22 cellular contexts compared by ENCODE assay signal in the genomic region with DNA sequence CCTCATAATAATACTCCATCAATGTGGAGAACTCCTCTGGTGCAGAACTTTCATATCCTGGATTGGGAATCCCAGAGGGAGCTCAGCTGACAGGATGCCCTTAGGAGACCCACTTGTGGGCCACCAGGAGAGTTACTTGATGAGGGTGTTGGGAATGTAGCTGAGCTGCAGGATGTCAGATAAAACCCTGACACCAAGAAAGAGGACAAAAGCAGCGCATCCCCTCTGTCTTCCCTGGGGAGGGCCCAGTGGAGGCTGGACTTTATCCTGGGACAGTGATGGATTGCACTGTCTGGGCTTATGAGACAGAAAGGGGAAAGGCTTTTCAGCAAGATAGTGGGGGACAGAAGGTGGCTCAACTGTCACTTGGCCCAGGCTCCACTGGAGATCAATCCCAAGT.
"Had no signal": no experiment of that assay in that cellular context is flagged by ENCODE, and none has a peak within 500 bp of the region (broad histone marks: within the 10 kb centered on the region; RNA-seq: fewer than 3 reads in every experiment).

No MANE protein-coding gene starts in this region.

- H3K27ac Mint-ChIP-seq: activated CD4-positive, alpha-beta T cell treated with anti-CD3 and anti-CD28 coated beads, Interleukin-2, amount 10 ng/mL, durations not matched to agents 24 days and 14 days; activated naive CD4-positive, alpha-beta T cell treated with anti-CD3 and anti-CD28 coated beads, Interleukin-2, amount 50 U/mL, for 24 hours; immature natural killer cell; naive thymus-derived CD4-positive, alpha-beta T cell; stimulated activated effector memory CD8-positive, alpha-beta T cell treated with anti-CD3 and anti-CD28 coated beads, Interleukin-12 subunit alpha, Interleukin-12 subunit beta, amount 100 ng/mL, for 72 hours had no signal

- ATAC-seq: activated T-cell treated with anti-CD3 and anti-CD28 coated beads, Interleukin-2, amount 50 U/mL, for 4 hours; naive thymus-derived CD4-positive, alpha-beta T cell; stimulated activated effector memory CD8-positive, alpha-beta T cell treated with anti-CD3 and anti-CD28 coated beads, Interleukin-12 subunit alpha, Interleukin-12 subunit beta, amount 100 ng/mL, for 72 hours had no signal

- H3K36me3 ChIP-seq: cardiac muscle cell, esophagus muscularis mucosa, gastroesophageal sphincter, heart right ventricle, left ventricle myocardium inferior, sigmoid colon, stomach, upper lobe of left lung had no signal

- H3K27me3 ChIP-seq: esophagus muscularis mucosa, gastroesophageal sphincter, sigmoid colon, stomach, testis, upper lobe of left lung had no signal

- H3K27ac ChIP-seq: cardiac muscle cell, esophagus muscularis mucosa, heart right ventricle, left ventricle myocardium inferior, parathyroid adenoma, sigmoid colon, stomach, testis, upper lobe of left lung had no signal

- H3K4me3 ChIP-seq: cardiac muscle cell, esophagus muscularis mucosa, gastroesophageal sphincter, heart right ventricle, left ventricle myocardium inferior, sigmoid colon, stomach, testis, upper lobe of left lung had no signal

- H3K4me3 Mint-ChIP-seq: activated CD4-positive, alpha-beta T cell treated with anti-CD3 and anti-CD28 coated beads, Interleukin-2, amount 10 ng/mL, durations not matched to agents 24 days and 14 days; activated naive CD4-positive, alpha-beta T cell treated with anti-CD3 and anti-CD28 coated beads, Interleukin-2, amount 50 U/mL, for 24 hours; activated T-cell treated with anti-CD3 and anti-CD28 coated beads, Interleukin-2, amount 50 U/mL, for 4 hours; dendritic cell treated with granulocyte-macrophage colony-stimulating factor and Interleukin-4, amounts not matched to agents 40 ng/mL and 50 ng/mL, for 4 days; immature natural killer cell; naive thymus-derived CD4-positive, alpha-beta T cell; stimulated activated effector memory CD8-positive, alpha-beta T cell treated with anti-CD3 and anti-CD28 coated beads, Interleukin-12 subunit alpha, Interleukin-12 subunit beta, amount 100 ng/mL, for 72 hours had no signal

- H3K36me3 Mint-ChIP-seq: activated naive CD4-positive, alpha-beta T cell treated with anti-CD3 and anti-CD28 coated beads, Interleukin-2, amount 50 U/mL, for 24 hours; immature natural killer cell; naive thymus-derived CD4-positive, alpha-beta T cell; stimulated activated effector memory CD8-positive, alpha-beta T cell treated with anti-CD3 and anti-CD28 coated beads, Interleukin-12 subunit alpha, Interleukin-12 subunit beta, amount 100 ng/mL, for 72 hours had no signal

- H3K9me3 ChIP-seq: esophagus muscularis mucosa, gastroesophageal sphincter, heart right ventricle, left ventricle myocardium inferior, sigmoid colon, stomach, testis, upper lobe of left lung had no signal

- DNase-seq: activated CD4-positive, alpha-beta T cell treated with anti-CD3 and anti-CD28 coated beads, Interleukin-2, amount 10 ng/mL, durations not matched to agents 24 days and 14 days; activated CD8-positive, alpha-beta memory T cell treated with anti-CD3 and anti-CD28 coated beads, Interleukin-2, amount 50 U/mL, for 4 hours; activated T-cell treated with anti-CD3 and anti-CD28 coated beads, Interleukin-2, amount 50 U/mL, for 4 hours; amniotic stem cell; effector CD8-positive, alpha-beta T cell; heart right ventricle; immature natural killer cell; kidney glomerular epithelial cell; left ventricle myocardium inferior; naive thymus-derived CD4-positive, alpha-beta T cell; sigmoid colon; stimulated activated CD4-positive, alpha-beta T cell treated with anti-CD3 and anti-CD28 coated beads, Interleukin-4, amount 100 ng/mL, for 24 hours; stomach had no signal

- H3K9ac ChIP-seq: parathyroid adenoma had no signal

- H3K79me2 ChIP-seq: parathyroid adenoma had no signal

- H2AFZ ChIP-seq: parathyroid adenoma had no signal

- H3K9me3 Mint-ChIP-seq: activated CD4-positive, alpha-beta T cell treated with anti-CD3 and anti-CD28 coated beads, Interleukin-2, amount 10 ng/mL, durations not matched to agents 24 days and 14 days; activated naive CD4-positive, alpha-beta T cell treated with anti-CD3 and anti-CD28 coated beads, Interleukin-2, amount 50 U/mL, for 24 hours; activated T-cell treated with anti-CD3 and anti-CD28 coated beads, Interleukin-2, amount 50 U/mL, for 4 hours; dendritic cell treated with granulocyte-macrophage colony-stimulating factor and Interleukin-4, amounts not matched to agents 40 ng/mL and 50 ng/mL, for 4 days; immature natural killer cell; stimulated activated effector memory CD8-positive, alpha-beta T cell treated with anti-CD3 and anti-CD28 coated beads, Interleukin-12 subunit alpha, Interleukin-12 subunit beta, amount 100 ng/mL, for 72 hours had no signal

- H3K27me3 Mint-ChIP-seq: activated naive CD4-positive, alpha-beta T cell treated with anti-CD3 and anti-CD28 coated beads, Interleukin-2, amount 50 U/mL, for 24 hours had no signal
